ENCODE assay signal across 2 cellular contexts in the genomic region with DNA sequence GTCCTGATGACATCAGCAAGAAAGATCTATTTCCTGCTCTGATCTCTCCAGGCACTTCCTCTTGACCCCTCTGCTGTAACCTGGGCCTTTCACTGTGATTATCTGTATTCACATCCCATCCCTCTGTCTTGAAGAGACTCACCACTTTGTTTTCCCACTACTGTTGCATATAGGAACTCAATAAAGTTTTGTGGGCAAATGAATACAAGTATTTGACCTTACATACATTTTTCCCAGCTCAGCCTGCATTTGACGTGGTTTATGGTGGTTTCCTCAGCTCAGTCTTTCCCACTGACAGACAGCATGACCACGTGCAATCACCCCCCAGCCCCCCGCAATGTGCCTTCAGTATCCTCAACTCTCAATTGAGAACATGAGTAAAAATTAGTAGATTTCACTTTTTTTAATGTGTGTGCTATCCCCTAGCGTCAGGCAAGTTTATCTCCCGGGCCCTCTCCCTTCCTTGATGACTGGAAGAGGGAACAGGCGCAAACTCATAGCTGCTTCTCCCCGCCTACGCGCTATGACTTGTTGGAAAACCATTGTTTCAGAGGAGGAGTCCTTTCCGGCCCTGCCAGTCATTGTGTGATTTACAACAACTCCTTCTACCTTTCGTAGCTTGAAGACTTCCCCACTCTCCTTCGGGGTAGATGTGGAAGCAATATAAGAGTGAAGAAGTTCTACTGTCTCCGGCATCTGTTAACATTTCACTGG.
TF ChIP-seq lines count a peak whose summit lies in the region.

No MANE protein-coding gene starts in this region.

TF ChIP-seq in endothelial cell of umbilical vein, 7 proteins besides CTCF, POLR2A, EP300 and RAD21 (continued from another document):
- no peak for TF ChIP-seq FOS (IDR thresholded peaks at IDR 0.05; ENCODE audit: borderline replicate concordance, insufficient read depth, low read length)
- no peak for TF ChIP-seq EZH2 (IDR thresholded peaks at IDR 0.05; ENCODE audit: borderline replicate concordance, low read depth, low read length, severe bottlenecking)
- no peak for TF ChIP-seq GATA2 (IDR thresholded peaks at IDR 0.05; ENCODE audit: insufficient read depth, insufficient read length, low read depth, low read length)
TF ChIP-seq in endothelial cell of umbilical vein: peak in this region for 0.

TF ChIP-seq in SK-N-SH treated with all-trans-retinoic acid at 6 μM for 48 hours, 23 proteins besides CTCF, POLR2A, EP300 and RAD21 (continued from another document):
- TF ChIP-seq, protein P1, sequence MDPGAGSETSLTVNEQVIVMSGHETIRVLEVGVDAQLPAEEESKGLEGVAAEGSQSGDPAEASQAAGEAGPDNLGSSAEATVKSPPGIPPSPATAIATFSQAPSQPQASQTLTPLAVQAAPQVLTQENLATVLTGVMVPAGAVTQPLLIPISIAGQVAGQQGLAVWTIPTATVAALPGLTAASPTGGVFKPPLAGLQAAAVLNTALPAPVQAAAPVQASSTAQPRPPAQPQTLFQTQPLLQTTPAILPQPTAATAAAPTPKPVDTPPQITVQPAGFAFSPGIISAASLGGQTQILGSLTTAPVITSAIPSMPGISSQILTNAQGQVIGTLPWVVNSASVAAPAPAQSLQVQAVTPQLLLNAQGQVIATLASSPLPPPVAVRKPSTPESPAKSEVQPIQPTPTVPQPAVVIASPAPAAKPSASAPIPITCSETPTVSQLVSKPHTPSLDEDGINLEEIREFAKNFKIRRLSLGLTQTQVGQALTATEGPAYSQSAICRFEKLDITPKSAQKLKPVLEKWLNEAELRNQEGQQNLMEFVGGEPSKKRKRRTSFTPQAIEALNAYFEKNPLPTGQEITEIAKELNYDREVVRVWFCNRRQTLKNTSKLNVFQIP (CRISPR knock-in tag; IDR thresholded peaks at IDR 0.05; ENCODE audit: borderline replicate concordance, low read depth): no peak
- TF ChIP-seq ESRRG (CRISPR knock-in tag; IDR thresholded peaks at IDR 0.05) (no peak), ISL1 (CRISPR knock-in tag; IDR thresholded peaks at IDR 0.05) (no peak), ZFP3 (CRISPR knock-in tag; IDR thresholded peaks at IDR 0.05) (no peak), SNAI2 (CRISPR knock-in tag; IDR thresholded peaks at IDR 0.05) (no peak), ZNF8 (CRISPR knock-in tag; IDR thresholded peaks at IDR 0.05) (no peak), PPARA (CRISPR knock-in tag; IDR thresholded peaks at IDR 0.05; ENCODE audit: borderline replicate concordance) (no peak), BACH2 (CRISPR knock-in tag; IDR thresholded peaks at IDR 0.05; ENCODE audit: borderline replicate concordance) (no peak), TOX (CRISPR knock-in tag; IDR thresholded peaks at IDR 0.05; ENCODE audit: borderline replicate concordance) (no peak), TCF4 (CRISPR knock-in tag; IDR thresholded peaks at IDR 0.05; ENCODE audit: borderline replicate concordance) (no peak), CSDC2 (CRISPR knock-in tag; IDR thresholded peaks at IDR 0.05) (no peak), RARB (CRISPR knock-in tag; IDR thresholded peaks at IDR 0.05) (no peak), OSR1 (CRISPR knock-in tag; IDR thresholded peaks at IDR 0.05) (no peak), ZNF70 (CRISPR knock-in tag; IDR thresholded peaks at IDR 0.05) (no peak), ARNTL (CRISPR knock-in tag; IDR thresholded peaks at IDR 0.05; ENCODE audit: borderline replicate concordance, low read depth) (no peak), ZC3H10 (CRISPR knock-in tag; IDR thresholded peaks at IDR 0.05) (no peak)
- TF ChIP-seq, protein P2, sequence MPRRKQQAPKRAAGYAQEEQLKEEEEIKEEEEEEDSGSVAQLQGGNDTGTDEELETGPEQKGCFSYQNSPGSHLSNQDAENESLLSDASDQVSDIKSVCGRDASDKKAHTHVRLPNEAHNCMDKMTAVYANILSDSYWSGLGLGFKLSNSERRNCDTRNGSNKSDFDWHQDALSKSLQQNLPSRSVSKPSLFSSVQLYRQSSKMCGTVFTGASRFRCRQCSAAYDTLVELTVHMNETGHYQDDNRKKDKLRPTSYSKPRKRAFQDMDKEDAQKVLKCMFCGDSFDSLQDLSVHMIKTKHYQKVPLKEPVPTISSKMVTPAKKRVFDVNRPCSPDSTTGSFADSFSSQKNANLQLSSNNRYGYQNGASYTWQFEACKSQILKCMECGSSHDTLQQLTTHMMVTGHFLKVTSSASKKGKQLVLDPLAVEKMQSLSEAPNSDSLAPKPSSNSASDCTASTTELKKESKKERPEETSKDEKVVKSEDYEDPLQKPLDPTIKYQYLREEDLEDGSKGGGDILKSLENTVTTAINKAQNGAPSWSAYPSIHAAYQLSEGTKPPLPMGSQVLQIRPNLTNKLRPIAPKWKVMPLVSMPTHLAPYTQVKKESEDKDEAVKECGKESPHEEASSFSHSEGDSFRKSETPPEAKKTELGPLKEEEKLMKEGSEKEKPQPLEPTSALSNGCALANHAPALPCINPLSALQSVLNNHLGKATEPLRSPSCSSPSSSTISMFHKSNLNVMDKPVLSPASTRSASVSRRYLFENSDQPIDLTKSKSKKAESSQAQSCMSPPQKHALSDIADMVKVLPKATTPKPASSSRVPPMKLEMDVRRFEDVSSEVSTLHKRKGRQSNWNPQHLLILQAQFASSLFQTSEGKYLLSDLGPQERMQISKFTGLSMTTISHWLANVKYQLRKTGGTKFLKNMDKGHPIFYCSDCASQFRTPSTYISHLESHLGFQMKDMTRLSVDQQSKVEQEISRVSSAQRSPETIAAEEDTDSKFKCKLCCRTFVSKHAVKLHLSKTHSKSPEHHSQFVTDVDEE (CRISPR knock-in tag; IDR thresholded peaks at IDR 0.05): no peak
- TF ChIP-seq, protein P3, sequence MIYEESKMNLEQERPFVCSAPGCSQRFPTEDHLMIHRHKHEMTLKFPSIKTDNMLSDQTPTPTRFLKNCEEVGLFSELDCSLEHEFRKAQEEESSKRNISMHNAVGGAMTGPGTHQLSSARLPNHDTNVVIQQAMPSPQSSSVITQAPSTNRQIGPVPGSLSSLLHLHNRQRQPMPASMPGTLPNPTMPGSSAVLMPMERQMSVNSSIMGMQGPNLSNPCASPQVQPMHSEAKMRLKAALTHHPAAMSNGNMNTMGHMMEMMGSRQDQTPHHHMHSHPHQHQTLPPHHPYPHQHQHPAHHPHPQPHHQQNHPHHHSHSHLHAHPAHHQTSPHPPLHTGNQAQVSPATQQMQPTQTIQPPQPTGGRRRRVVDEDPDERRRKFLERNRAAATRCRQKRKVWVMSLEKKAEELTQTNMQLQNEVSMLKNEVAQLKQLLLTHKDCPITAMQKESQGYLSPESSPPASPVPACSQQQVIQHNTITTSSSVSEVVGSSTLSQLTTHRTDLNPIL (CRISPR knock-in tag; IDR thresholded peaks at IDR 0.05; ENCODE audit: low read depth): no peak
TF ChIP-seq in SK-N-SH treated with all-trans-retinoic acid at 6 μM for 48 hours: peak in this region for 0.
